Comparison of ENCODE assay signal across 20 cellular contexts in the genomic region with DNA sequence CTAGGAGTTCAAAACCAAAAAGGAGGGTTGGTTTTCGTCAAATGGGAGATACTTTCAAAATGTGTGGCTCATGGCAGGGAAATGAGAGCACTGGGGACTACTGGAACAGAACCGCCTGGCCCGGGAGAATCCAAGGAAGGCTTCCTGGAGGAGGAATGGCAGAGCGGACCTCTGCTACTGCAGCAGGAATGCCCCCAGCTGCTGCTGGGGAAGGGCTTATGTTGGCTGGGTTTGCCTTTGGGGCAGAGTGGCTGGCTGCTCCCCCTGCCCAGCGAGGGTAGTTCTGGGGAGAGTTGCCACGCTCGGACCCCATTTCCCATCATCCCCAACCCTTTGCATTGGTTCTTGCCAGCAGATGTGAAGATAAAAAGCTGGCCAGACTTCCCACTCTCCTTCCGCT. TPM values are rescaled to one million over a fixed set of nuclear protein-coding genes. Genes with fewer than 3 reads are reported as not detected.
DNase-seq lines count a peak whose midpoint lies in the region; ATAC-seq and TF ChIP-seq lines count a peak whose summit lies in the region.
"Had no signal": no experiment of that assay in that cellular context is flagged by ENCODE, and none has a peak within 500 bp of the region (broad histone marks: within the 10 kb centered on the region; RNA-seq: fewer than 3 reads in every experiment).

No MANE protein-coding gene starts in this region.

- peaks cover 25 to 54% of the 10 kb centered on the region in 2 donors for H3K4me1 Mint-ChIP-seq in natural killer cell treated with Interleukin-12 subunit alpha and Interleukin-12 subunit beta and Interleukin-15 and Interleukin-18, amount 100 ng/mL, for 72 hours (ENCODE audit: low read depth in 2 of 2)
- H3K4me1 Mint-ChIP-seq in natural killer cell (peaks cover 12 to 16% of the 10 kb centered on the region in 2 donors), nephron (peaks cover 11% of the 10 kb centered on the region)
- H3K4me1 Mint-ChIP-seq in dendritic cell treated with granulocyte-macrophage colony-stimulating factor and Interleukin-4, amounts not matched to agents 40 ng/mL and 50 ng/mL, for 4 days (ENCODE audit: low read depth): peaks cover 90% of the 10 kb centered on the region

- H3K4me1 ChIP-seq in spleen: peaks cover 3 to 55% (median 23%) of the 10 kb centered on the region in 6 donors
- no peaks in the 10 kb centered on the region for H3K4me1 ChIP-seq in adrenal gland (replicated peaks in 1 of 2)
- H3K4me1 ChIP-seq in effector memory CD4-positive, alpha-beta T cell (ENCODE audit: control insufficient read depth, insufficient read depth, low read length, poor library complexity, severe bottlenecking): peaks cover under 1% of the 10 kb centered on the region
- peaks cover 0 to 20% (median 8%) of the 10 kb centered on the region in 4 donors for H3K4me1 ChIP-seq in transverse colon

- DNase-seq in natural killer cell treated with Interleukin-12 subunit alpha and Interleukin-12 subunit beta and Interleukin-15 and Interleukin-18, amount 100 ng/mL, for 72 hours (ENCODE audit: low spot score): peak; percentile 49
- DNase-seq in natural killer cell (no peak), spleen (no peak), adrenal gland (no peak), transverse colon (no peak)
- DNase-seq in effector memory CD4-positive, alpha-beta T cell: no peak
- DNase-seq: AML-193; CD4-positive, alpha-beta memory T cell; DMS79 treated with DMSO at 0.1 percent for 48 hours; GM23248; MG63; NCI-H1105 treated with DMSO at 0.1 percent for 48 hours; NCI-H187; NCI-H2171; NCI-H446 treated with DMSO at 0.1 percent for 48 hours; NCI-H82; Right ventricle myocardium superior had no signal

- 88 to 95% (median 92%) methylated on average over 8 of the region's 8 CpGs for WGBS in spleen, 5 donors
- WGBS in adrenal gland, 4 donors: 84 to 89% (median 85%) methylated on average over 7 to 8 of the region's 8 CpGs
- 63 to 89% methylated on average over 2 to 8 of the region's 8 CpGs for WGBS in transverse colon (ENCODE audit: low coverage in 1 of 2), 2 donors

- H3K9me3 Mint-ChIP-seq in natural killer cell treated with Interleukin-12 subunit alpha and Interleukin-12 subunit beta and Interleukin-15 and Interleukin-18, amount 100 ng/mL, for 72 hours: no peaks in the 10 kb centered on the region
- H3K9me3 Mint-ChIP-seq in natural killer cell (no peaks in the 10 kb centered on the region), nephron (peaks cover 4% of the 10 kb centered on the region)
- H3K9me3 Mint-ChIP-seq in dendritic cell treated with granulocyte-macrophage colony-stimulating factor and Interleukin-4, amounts not matched to agents 40 ng/mL and 50 ng/mL, for 4 days: peaks cover 8% of the 10 kb centered on the region
- H3K9me3 Mint-ChIP-seq: CD4-positive, alpha-beta memory T cell had no signal

- no peak for TF ChIP-seq EP300 in transverse colon (IDR thresholded peaks at IDR 0.05; ENCODE audit: low read depth)

- H3K9me3 ChIP-seq in spleen (no peaks in the 10 kb centered on the region), adrenal gland (replicated peaks in 1 of 3) (no peaks in the 10 kb centered on the region), transverse colon (no peaks in the 10 kb centered on the region)
- H3K9me3 ChIP-seq in effector memory CD4-positive, alpha-beta T cell (ENCODE audit: control insufficient read depth, low read length): no peaks in the 10 kb centered on the region
- H3K9me3 ChIP-seq: MG63, Peyer's patch had no signal

- in situ Hi-C loops in transverse colon (cut with MboI; ENCODE audit: low pct_ligation_motif_present in 1 of 4, low pct_unique_long_range_greater_than_20kb in 1 of 4, low sequenced_read_pairs in 3 of 4): loop anchor here in 1 of 4 donors (5.0 kb wide), 1 partner anchor 51 kb away; no protein-coding TSS in a partner anchor

- H3K27me3 ChIP-seq in spleen (replicated peaks in 1 of 7) (peaks cover 0 to 13% (median 0%) of the 10 kb centered on the region in 7 donors), adrenal gland (no peaks in the 10 kb centered on the region), transverse colon (peaks cover 13% of the 10 kb centered on the region)
- no peaks in the 10 kb centered on the region for H3K27me3 ChIP-seq in effector memory CD4-positive, alpha-beta T cell (replicated peaks; ENCODE audit: control insufficient read depth, insufficient read depth, low read length, poor library complexity, severe bottlenecking)
- H3K27me3 ChIP-seq: Peyer's patch had no signal

- H3K27ac ChIP-seq in spleen: no peak overlapping the region
- no peak overlapping the region for H3K27ac ChIP-seq in adrenal gland
- H3K27ac ChIP-seq in effector memory CD4-positive, alpha-beta T cell (ENCODE audit: insufficient read depth, low read length, poor library complexity, severe bottlenecking): no peak overlapping the region
- H3K27ac ChIP-seq in transverse colon: no peak overlapping the region
- H3K27ac ChIP-seq: GM23248, Peyer's patch had no signal

- TF ChIP-seq POLR2A in spleen (IDR thresholded peaks at IDR 0.05): no peak
- TF ChIP-seq POLR2A in adrenal gland (IDR thresholded peaks at IDR 0.05): no peak
- TF ChIP-seq POLR2A in transverse colon (IDR thresholded peaks at IDR 0.05): no peak

- H3K4me3 ChIP-seq in spleen (no peak overlapping the region), adrenal gland (no peak overlapping the region), transverse colon (no peak overlapping the region)
- no peak overlapping the region for H3K4me3 ChIP-seq in effector memory CD4-positive, alpha-beta T cell (ENCODE audit: insufficient read depth, low read depth, low read length, poor library complexity, severe bottlenecking)
- H3K4me3 ChIP-seq: GM23248, MG63, Peyer's patch had no signal

- no peaks in the 10 kb centered on the region for H3K36me3 ChIP-seq in spleen
- no peaks in the 10 kb centered on the region for H3K36me3 ChIP-seq in adrenal gland (replicated peaks in 1 of 2)
- no peaks in the 10 kb centered on the region for H3K36me3 ChIP-seq in effector memory CD4-positive, alpha-beta T cell (ENCODE audit: control insufficient read depth, insufficient read depth, low read length)
- no peaks in the 10 kb centered on the region for H3K36me3 ChIP-seq in transverse colon
- H3K36me3 ChIP-seq: MG63, Peyer's patch had no signal

- H3K27ac Mint-ChIP-seq in natural killer cell treated with Interleukin-12 subunit alpha and Interleukin-12 subunit beta and Interleukin-15 and Interleukin-18, amount 100 ng/mL, for 72 hours: peak overlapping the region in 1 of 2 donors; percentile 52
- H3K27ac Mint-ChIP-seq in natural killer cell (no peak overlapping the region), nephron (peak overlapping the region in 2 of 3 experiments; percentile 34 to 54)
- H3K27ac Mint-ChIP-seq in dendritic cell treated with granulocyte-macrophage colony-stimulating factor and Interleukin-4, amounts not matched to agents 40 ng/mL and 50 ng/mL, for 4 days: peak overlapping the region; percentile 1
- H3K27ac Mint-ChIP-seq: CD4-positive, alpha-beta memory T cell had no signal

- no peak overlapping the region for H3K4me3 Mint-ChIP-seq in natural killer cell treated with Interleukin-12 subunit alpha and Interleukin-12 subunit beta and Interleukin-15 and Interleukin-18, amount 100 ng/mL, for 72 hours
- no peak overlapping the region for H3K4me3 Mint-ChIP-seq in natural killer cell
- H3K4me3 Mint-ChIP-seq in dendritic cell treated with granulocyte-macrophage colony-stimulating factor and Interleukin-4, amounts not matched to agents 40 ng/mL and 50 ng/mL, for 4 days: no peak overlapping the region
- no peak overlapping the region for H3K4me3 Mint-ChIP-seq in nephron
- H3K4me3 Mint-ChIP-seq: CD4-positive, alpha-beta memory T cell had no signal

- H3K36me3 Mint-ChIP-seq in natural killer cell treated with Interleukin-12 subunit alpha and Interleukin-12 subunit beta and Interleukin-15 and Interleukin-18, amount 100 ng/mL, for 72 hours: no peaks in the 10 kb centered on the region
- H3K36me3 Mint-ChIP-seq in natural killer cell (no peaks in the 10 kb centered on the region), nephron (ENCODE audit: low read depth) (no peaks in the 10 kb centered on the region)
- H3K36me3 Mint-ChIP-seq in dendritic cell treated with granulocyte-macrophage colony-stimulating factor and Interleukin-4, amounts not matched to agents 40 ng/mL and 50 ng/mL, for 4 days (ENCODE audit: low read depth): no peaks in the 10 kb centered on the region
- H3K36me3 Mint-ChIP-seq: CD4-positive, alpha-beta memory T cell had no signal

- no peak for ATAC-seq in natural killer cell treated with Interleukin-12 subunit alpha and Interleukin-12 subunit beta and Interleukin-15 and Interleukin-18, amount 100 ng/mL, for 72 hours
- no peak for ATAC-seq in natural killer cell

- intact Hi-C loops in natural killer cell (cut with micrococcal nuclease) (no loop called here), spleen (cut with DNase I; ENCODE audit: low total_unique reads) (no loop called here), adrenal gland (cut with DNase I) (no loop called here), transverse colon (cut with DNase I; ENCODE audit: low total_unique reads) (no loop called here)
- intact Hi-C loops in dendritic cell treated with granulocyte-macrophage colony-stimulating factor and Interleukin-4, amounts not matched to agents 40 ng/mL and 50 ng/mL, for 4 days (cut with micrococcal nuclease): no loop called here

- TF ChIP-seq CTCF in natural killer cell (IDR thresholded peaks at IDR 0.05): no peak
- no peak for TF ChIP-seq CTCF in nephron (IDR thresholded peaks at IDR 0.05; ENCODE audit: unreplicated experiment in 3 of 3)
- no peak for TF ChIP-seq CTCF in spleen (IDR thresholded peaks at IDR 0.05 in 8 of 11, conservative IDR thresholded peaks at IDR 0.05 in 3 of 11)
- TF ChIP-seq CTCF in adrenal gland (IDR thresholded peaks at IDR 0.05): no peak
- TF ChIP-seq CTCF in transverse colon (IDR thresholded peaks at IDR 0.05): no peak

- peaks cover 14 to 25% of the 10 kb centered on the region in 2 donors for H3K27me3 Mint-ChIP-seq in natural killer cell treated with Interleukin-12 subunit alpha and Interleukin-12 subunit beta and Interleukin-15 and Interleukin-18, amount 100 ng/mL, for 72 hours
- H3K27me3 Mint-ChIP-seq in natural killer cell (ENCODE audit: low read depth in 2 of 2) (peaks cover 24 to 49% of the 10 kb centered on the region in 2 donors), nephron (ENCODE audit: low read depth) (peaks cover 36% of the 10 kb centered on the region)
- peaks cover 41% of the 10 kb centered on the region for H3K27me3 Mint-ChIP-seq in dendritic cell treated with granulocyte-macrophage colony-stimulating factor and Interleukin-4, amounts not matched to agents 40 ng/mL and 50 ng/mL, for 4 days

RNA-seq across cellular contexts. Expression of gene APOBEC3A, which starts 10.6 kb away (rescaled TPM):
- total RNA-seq in natural killer cell treated with Interleukin-12 subunit alpha and Interleukin-12 subunit beta and Interleukin-15 and Interleukin-18, amount 100 ng/mL, for 72 hours: 1 to 10 TPM in 1 of 2 donors, not detected in 1; 3.3 TPM
- total RNA-seq in natural killer cell (10 to 100 TPM in 1 of 3 donors, 1 to 10 TPM in 1, under 1 TPM in 1; 0.66 to 48.1 (median 4.3) TPM), spleen (100 to 1,000 TPM in 2 of 7 donors, 10 to 100 TPM in 5; 18.6 to 163 (median 68.0) TPM), adrenal gland (under 1 TPM in 4 of 8 donors, not detected in 4; 0.28 to 0.95 (median 0.54) TPM), transverse colon (1 to 10 TPM in 2 of 4 donors, not detected in 2; 2.7 to 3.0 TPM)
- polyA plus RNA-seq in spleen (1 to 10 TPM; 1.2 to 5.6 (median 3.9) TPM), adrenal gland (under 1 TPM; 0.27 to 0.72 (median 0.48) TPM)
- total RNA-seq: CD4-positive, alpha-beta memory T cell; GM23248 had no signal
- polyA plus RNA-seq: CD4-positive, alpha-beta memory T cell; GM23248 had no signal

RNA-seq across cellular contexts. Expression of gene APOBEC3B, which starts 35.4 kb away (rescaled TPM):
- total RNA-seq in natural killer cell treated with Interleukin-12 subunit alpha and Interleukin-12 subunit beta and Interleukin-15 and Interleukin-18, amount 100 ng/mL, for 72 hours: 10 to 100 TPM in 1 of 2 donors, under 1 TPM in 1; 0.64 to 12.4 TPM
- 1 to 10 TPM; 1.7 to 2.3 (median 2.2) TPM for total RNA-seq in natural killer cell
- total RNA-seq in spleen: 10 to 100 TPM in 1 of 7 donors, 1 to 10 TPM in 5, not detected in 1; 2.5 to 14.0 (median 7.2) TPM
- 1 to 10 TPM; 1.2 to 3.7 (median 2.1) TPM for polyA plus RNA-seq in spleen
- total RNA-seq in adrenal gland: 1 to 10 TPM in 6 of 8 donors, under 1 TPM in 1, not detected in 1; 0.74 to 2.4 (median 1.5) TPM
- polyA plus RNA-seq in adrenal gland: 1 to 10 TPM in 2 of 3 donors, under 1 TPM in 1; 0.32 to 2.8 (median 1.0) TPM
- total RNA-seq in transverse colon: 10 to 100 TPM in 2 of 4 donors, 1 to 10 TPM in 1, not detected in 1; 7.8 to 15.3 (median 10.9) TPM

Comparison
In these comparisons a context has a peak if more than half of its experiments do, and no peak if none do; other contexts are left out.
1. H3K27ac Mint-ChIP-seq: peak in dendritic cell treated with granulocyte-macrophage colony-stimulating factor and Interleukin-4, amounts not matched to agents 40 ng/mL and 50 ng/mL, for 4 days (single experiment) and nephron (2 of 3); none in natural killer cell (0 of 2).